21 cellular contexts compared by ENCODE assay signal in genomic region chr2:190396264-190396663, GRCh38. TPM values are rescaled to one million over a fixed set of nuclear protein-coding genes. Genes with fewer than 3 reads are reported as not detected.
DNase-seq lines count a peak whose midpoint lies in the region; ATAC-seq, FAIRE-seq and TF ChIP-seq lines count a peak whose summit lies in the region.
"Had no signal": no experiment of that assay in that cellular context is flagged by ENCODE, and none has a peak within 500 bp of the region (broad histone marks: within the 10 kb centered on the region; RNA-seq: fewer than 3 reads in every experiment).

No MANE protein-coding gene starts in this region.

- no peaks in the 10 kb centered on the region for H3K79me2 ChIP-seq in HepG2 (ENCODE audit: insufficient read depth, low read length)

- CTCF ChIA-PET in HepG2 (lab: Yijun Ruan, JAX; ENCODE audit: low intra/inter-chr PET ratio, low total read pairs), result no interaction called here

- BruUV-seq in HepG2 (replicated peaks; lab: Mats Ljungman, UMichigan), result no TSS peak

- peaks cover 32% of the 10 kb centered on the region for H3K27me3 Mint-ChIP-seq in activated CD4-positive, alpha-beta T cell treated with anti-CD3 and anti-CD28 coated beads, Interleukin-2, amount 10 ng/mL, durations not matched to agents 24 days and 14 days

- no peak overlapping the region for H3K9ac ChIP-seq in HepG2 (ENCODE audit: insufficient read depth, low read depth, low read length)
- H3K9ac ChIP-seq: BLaER1 treated with 17β-estradiol and CSF1 and Interleukin-3, amounts not matched to agents 10 nM and 100 nM had no signal

- H3K4me1 Mint-ChIP-seq in activated CD4-positive, alpha-beta T cell treated with anti-CD3 and anti-CD28 coated beads, Interleukin-2, amount 10 ng/mL, durations not matched to agents 24 days and 14 days, result no peaks in the 10 kb centered on the region
- H3K4me1 Mint-ChIP-seq: B cell had no signal

- no peaks in the 10 kb centered on the region for H3K9me3 Mint-ChIP-seq in activated CD4-positive, alpha-beta T cell treated with anti-CD3 and anti-CD28 coated beads, Interleukin-2, amount 10 ng/mL, durations not matched to agents 24 days and 14 days
- H3K9me3 Mint-ChIP-seq: CD4-positive, alpha-beta T cell; CD8-positive, alpha-beta T cell had no signal

- no peak for TF ChIP-seq RAD21 in HepG2 (CRISPR knock-in tag; IDR thresholded peaks at IDR 0.05)

- TF ChIP-seq POLR2A in HepG2 (IDR thresholded peaks at IDR 0.05; ENCODE audit: insufficient read depth in 1 of 2, low read depth in 2 of 2, low read length in 2 of 2) (no peak), right lobe of liver (IDR thresholded peaks at IDR 0.05) (no peak)

- no peaks in the 10 kb centered on the region for H3K9me3 ChIP-seq in HepG2 (ENCODE audit: low read length)
- no peaks in the 10 kb centered on the region for H3K9me3 ChIP-seq in right lobe of liver
- H3K9me3 ChIP-seq: A549; BLaER1 treated with 17β-estradiol and CSF1 and Interleukin-3, amounts not matched to agents 10 nM and 100 nM; Caco-2 had no signal

- in situ Hi-C loops in HepG2 (cut with HindIII; ENCODE audit: extremely low pct_ligation_motif_present, low pct_unique_long_range_greater_than_20kb), result no loop called here

- H3K27ac ChIP-seq in HepG2 (ENCODE audit: extremely low read length, insufficient read depth, low read length) (no peak overlapping the region), right lobe of liver (no peak overlapping the region)
- H3K27ac ChIP-seq: 22Rv1; A549; BLaER1 treated with 17β-estradiol and CSF1 and Interleukin-3, amounts not matched to agents 10 nM and 100 nM; C4-2B had no signal

- ATAC-seq in HepG2 (no peak; the same call in 2 of the 3 replicates), right lobe of liver (peak; percentile 48 to 68 (median 58)), GM18867 (IDR thresholded peaks at IDR 0.05; ENCODE audit: unreplicated experiment) (no peak)
- ATAC-seq: A549; CD8-positive, alpha-beta T cell had no signal

- TF ChIP-seq CTCF in HepG2 (CRISPR knock-in tag; IDR thresholded peaks at IDR 0.05) (no peak), right lobe of liver (IDR thresholded peaks at IDR 0.05) (no peak)

- intact Hi-C loops in activated CD4-positive, alpha-beta T cell treated with anti-CD3 and anti-CD28 coated beads, Interleukin-2, amount 10 ng/mL, durations not matched to agents 24 days and 14 days (cut with micrococcal nuclease), result no loop called here
- intact Hi-C loops in HepG2 (cut with micrococcal nuclease; ENCODE audit: unreplicated experiment), result no loop called here
- intact Hi-C loops in right lobe of liver (cut with DNase I), result no loop called here

- no peak overlapping the region for H3K4me3 Mint-ChIP-seq in activated CD4-positive, alpha-beta T cell treated with anti-CD3 and anti-CD28 coated beads, Interleukin-2, amount 10 ng/mL, durations not matched to agents 24 days and 14 days
- H3K4me3 Mint-ChIP-seq: B cell; CD4-positive, alpha-beta T cell; CD8-positive, alpha-beta T cell had no signal

- TF ChIP-seq EP300 in HepG2 (IDR thresholded peaks at IDR 0.05; ENCODE audit: low read depth in 2 of 2, low read length in 2 of 2) (no peak), HepG2 (CRISPR knock-in tag; IDR thresholded peaks at IDR 0.05; ENCODE audit: borderline replicate concordance) (no peak)

- peaks cover 5% of the 10 kb centered on the region; the same call in 1 of the 2 replicates for H3K4me1 ChIP-seq in HepG2 (ENCODE audit: insufficient read depth, low read length)
- no peaks in the 10 kb centered on the region for H3K4me1 ChIP-seq in right lobe of liver
- H3K4me1 ChIP-seq: A549; BLaER1 treated with 17β-estradiol and CSF1 and Interleukin-3, amounts not matched to agents 10 nM and 100 nM had no signal

- no peaks in the 10 kb centered on the region for H3K36me3 Mint-ChIP-seq in activated CD4-positive, alpha-beta T cell treated with anti-CD3 and anti-CD28 coated beads, Interleukin-2, amount 10 ng/mL, durations not matched to agents 24 days and 14 days (ENCODE audit: low read depth)
- H3K36me3 Mint-ChIP-seq: CD8-positive, alpha-beta T cell had no signal

- no peak overlapping the region for H3K27ac Mint-ChIP-seq in activated CD4-positive, alpha-beta T cell treated with anti-CD3 and anti-CD28 coated beads, Interleukin-2, amount 10 ng/mL, durations not matched to agents 24 days and 14 days
- H3K27ac Mint-ChIP-seq: B cell; CD4-positive, alpha-beta T cell; CD8-positive, alpha-beta T cell had no signal

- H3K4me2 ChIP-seq in HepG2 (ENCODE audit: low read depth, low read length), result no peak overlapping the region
- H3K4me2 ChIP-seq: A549; BLaER1 treated with 17β-estradiol and CSF1 and Interleukin-3, amounts not matched to agents 10 nM and 100 nM had no signal

- WGBS in HepG2 (ENCODE audit: low lambda C conversion rate), result 8% methylated on average over 2 of the region's 2 CpGs
- WGBS in right lobe of liver (ENCODE audit: insufficient coverage, low coverage, low lambda C conversion rate, missing lambda C conversion rate), result 29% methylated on average over 2 of the region's 2 CpGs

- POLR2A ChIA-PET in HepG2 (lab: Yijun Ruan, JAX), result no interaction called here

- no peak for FAIRE-seq in HepG2 (lab: Jason Lieb, UNC)
- FAIRE-seq: A549, D721Med, G401.6 had no signal

- H3K27me3 ChIP-seq in HepG2 (ENCODE audit: control insufficient read depth in 1 of 2, insufficient read depth in 2 of 2, low read length in 2 of 2) (no peaks in the 10 kb centered on the region), right lobe of liver (no peaks in the 10 kb centered on the region)
- H3K27me3 ChIP-seq: BLaER1 treated with 17β-estradiol and CSF1 and Interleukin-3, amounts not matched to agents 10 nM and 100 nM had no signal

- no peak overlapping the region for H2AFZ ChIP-seq in HepG2 (ENCODE audit: low read length)

- peak; percentile 6 for DNase-seq in activated CD4-positive, alpha-beta T cell treated with anti-CD3 and anti-CD28 coated beads, Interleukin-2, amount 10 ng/mL, durations not matched to agents 24 days and 14 days
- no peak for DNase-seq in activated CD4-positive, alpha-beta T cell treated with anti-CD3 and anti-CD28 coated beads, Interleukin-2, amount 50 U/mL, for 48 hours
- DNase-seq in HepG2 (ENCODE audit: low spot score), result no peak
- no peak for DNase-seq in right lobe of liver
- no peak for DNase-seq in NCI-H526 treated with DMSO at 0.1 percent for 48 hours (lab: John Stamatoyannopoulos, UW)
- no peak for DNase-seq in NCI-H526 (lab: John Stamatoyannopoulos, UW)
- DNase-seq: AML-193; Caco-2; Calu3; CD4-positive, alpha-beta T cell; CD8-positive, alpha-beta T cell; DMS79 treated with DMSO at 0.1 percent for 48 hours; GF-D8 had no signal

- no peaks in the 10 kb centered on the region for H4K20me1 ChIP-seq in HepG2 (ENCODE audit: insufficient read depth, low read length)
- H4K20me1 ChIP-seq: BLaER1 treated with 17β-estradiol and CSF1 and Interleukin-3, amounts not matched to agents 10 nM and 100 nM had no signal

- H3K4me3 ChIP-seq in HepG2 (replicated peaks in 1 of 3; ENCODE audit: insufficient read depth in 1 of 3, low read depth in 2 of 3, low read length in 3 of 3), result no peak overlapping the region
- no peak overlapping the region for H3K4me3 ChIP-seq in right lobe of liver
- H3K4me3 ChIP-seq: A549; BLaER1 treated with 17β-estradiol and CSF1 and Interleukin-3, amounts not matched to agents 10 nM and 100 nM had no signal

- H3K36me3 ChIP-seq in HepG2 (replicated peaks in 1 of 2; ENCODE audit: control insufficient read depth in 1 of 2, insufficient read depth in 2 of 2, low read length in 2 of 2) (no peaks in the 10 kb centered on the region), right lobe of liver (no peaks in the 10 kb centered on the region)
- H3K36me3 ChIP-seq: BLaER1 treated with 17β-estradiol and CSF1 and Interleukin-3, amounts not matched to agents 10 nM and 100 nM had no signal

RNA-seq across cellular contexts. Expression of gene MFSD6, which starts 11.9 kb away (rescaled TPM):
- total RNA-seq in activated CD4-positive, alpha-beta T cell treated with anti-CD3 and anti-CD28 coated beads, Interleukin-2, amount 10 ng/mL, durations not matched to agents 24 days and 14 days, result 44.6 and 45.3 TPM in 2 replicates
- total RNA-seq in HepG2 (2016; rRNA removed; fragmentation: Illumina TruSeq; extraction: Trizol) (0.59 and 1.4 TPM in 2 replicates), right lobe of liver (10 to 100 TPM in 1 of 6 experiments, 1 to 10 TPM in 5; 1.5 to 14.8 (median 4.1) TPM)
- 0.09 and 0.10 TPM in 2 replicates for total RNA-seq in HepG2 (2016; cell fraction: cytosol; rRNA removed; fragmentation: Illumina TruSeq; extraction: Trizol; ENCODE audit: low read depth)
- total RNA-seq in HepG2 (2016; cell fraction: insoluble cytoplasmic fraction; rRNA removed; fragmentation: Illumina TruSeq; extraction: Trizol), result 0.77 and 1.3 TPM in 2 replicates
- total RNA-seq in HepG2 (2016; cell fraction: membrane; rRNA removed; fragmentation: Illumina TruSeq; extraction: Trizol), result 0.45 and 0.59 TPM in 2 replicates
- 1.6 and 1.7 TPM in 2 replicates for total RNA-seq in HepG2 (2016; cell fraction: nucleus; rRNA removed; fragmentation: Illumina TruSeq; extraction: Trizol)
- polyA plus RNA-seq in HepG2 (2011; rRNA removed), result 0.71 and 0.92 TPM in 2 replicates
- 0.88 and 0.89 TPM in 2 replicates for polyA plus RNA-seq in HepG2 (2011; cell fraction: cytosol; rRNA removed)
- polyA plus RNA-seq in HepG2 (2011; cell fraction: nucleus; rRNA removed), result 0.47 and 0.69 TPM in 2 replicates
- polyA plus RNA-seq in HepG2 (2012), result 1.4 and 1.9 TPM in 2 replicates
- 0.06 and 0.28 TPM in 2 replicates for polyA plus RNA-seq in HepG2 (2016; cell fraction: cytosol; fragmentation: Illumina TruSeq; extraction: Trizol; ENCODE audit: low read depth)
- polyA plus RNA-seq in HepG2 (2016; cell fraction: insoluble cytoplasmic fraction; fragmentation: Illumina TruSeq; extraction: Trizol; ENCODE audit: low read depth), result 0.70 and 0.86 TPM in 2 replicates
- polyA plus RNA-seq in HepG2 (2016; cell fraction: membrane; fragmentation: Illumina TruSeq; extraction: Trizol; ENCODE audit: low read depth), result 0.20 and 0.27 TPM in 2 replicates
- 1.6 and 1.9 TPM in 2 replicates for polyA plus RNA-seq in HepG2 (2016; cell fraction: nucleus; fragmentation: Illumina TruSeq; extraction: Trizol; ENCODE audit: insufficient read depth, low read depth)
- 0.90 and 8.2 TPM in 2 replicates for polyA minus RNA-seq in HepG2 (2011; rRNA and poly(A)+ RNA removed; ENCODE audit: low replicate concordance)
- polyA minus RNA-seq in HepG2 (2011; cell fraction: cytosol; rRNA and poly(A)+ RNA removed), result 1.8 and 2.0 TPM in 2 replicates
- polyA minus RNA-seq in HepG2 (2011; cell fraction: nucleus; rRNA and poly(A)+ RNA removed), result 2.7 and 5.1 TPM in 2 replicates

RNA-seq across cellular contexts. Expression of gene INPP1, which starts 52.9 kb away (rescaled TPM):
- total RNA-seq in activated CD4-positive, alpha-beta T cell treated with anti-CD3 and anti-CD28 coated beads, Interleukin-2, amount 10 ng/mL, durations not matched to agents 24 days and 14 days, result 9.2 and 10.3 TPM in 2 replicates
- total RNA-seq in HepG2 (2016; rRNA removed; fragmentation: Illumina TruSeq; extraction: Trizol) (13.3 and 15.2 TPM in 2 replicates), right lobe of liver (10 to 100 TPM; 13.9 to 22.0 (median 14.7) TPM)
- total RNA-seq in HepG2 (2016; cell fraction: cytosol; rRNA removed; fragmentation: Illumina TruSeq; extraction: Trizol; ENCODE audit: low read depth), result 6.0 and 8.5 TPM in 2 replicates
- 11.4 and 14.0 TPM in 2 replicates for total RNA-seq in HepG2 (2016; cell fraction: insoluble cytoplasmic fraction; rRNA removed; fragmentation: Illumina TruSeq; extraction: Trizol)
- 12.0 and 14.5 TPM in 2 replicates for total RNA-seq in HepG2 (2016; cell fraction: membrane; rRNA removed; fragmentation: Illumina TruSeq; extraction: Trizol)
- 6.6 and 8.8 TPM in 2 replicates for total RNA-seq in HepG2 (2016; cell fraction: nucleus; rRNA removed; fragmentation: Illumina TruSeq; extraction: Trizol)
- 10.0 and 10.5 TPM in 2 replicates for polyA plus RNA-seq in HepG2 (2011; rRNA removed)
- 5.7 and 7.3 TPM in 2 replicates for polyA plus RNA-seq in HepG2 (2011; cell fraction: cytosol; rRNA removed)
- 10.0 and 11.1 TPM in 2 replicates for polyA plus RNA-seq in HepG2 (2011; cell fraction: nucleus; rRNA removed)
- polyA plus RNA-seq in HepG2 (2012), result 23.9 and 28.9 TPM in 2 replicates
- 7.9 and 9.4 TPM in 2 replicates for polyA plus RNA-seq in HepG2 (2016; cell fraction: cytosol; fragmentation: Illumina TruSeq; extraction: Trizol; ENCODE audit: low read depth)
- polyA plus RNA-seq in HepG2 (2016; cell fraction: insoluble cytoplasmic fraction; fragmentation: Illumina TruSeq; extraction: Trizol; ENCODE audit: low read depth), result 18.0 and 18.7 TPM in 2 replicates
- 12.1 and 13.1 TPM in 2 replicates for polyA plus RNA-seq in HepG2 (2016; cell fraction: membrane; fragmentation: Illumina TruSeq; extraction: Trizol; ENCODE audit: low read depth)
- 22.8 and 23.1 TPM in 2 replicates for polyA plus RNA-seq in HepG2 (2016; cell fraction: nucleus; fragmentation: Illumina TruSeq; extraction: Trizol; ENCODE audit: insufficient read depth, low read depth)
- 4.8 and 5.3 TPM in 2 replicates for polyA minus RNA-seq in HepG2 (2011; rRNA and poly(A)+ RNA removed; ENCODE audit: low replicate concordance)
- 8.2 and 11.3 TPM in 2 replicates for polyA minus RNA-seq in HepG2 (2011; cell fraction: cytosol; rRNA and poly(A)+ RNA removed)
- polyA minus RNA-seq in HepG2 (2011; cell fraction: nucleus; rRNA and poly(A)+ RNA removed), result 8.2 and 8.7 TPM in 2 replicates

Comparison
In these comparisons a context has a peak if more than half of its experiments do, and no peak if none do; other contexts are left out.
1. ATAC-seq: peak in right lobe of liver (4 of 4); none in HepG2 (single experiment) and GM18867 (single experiment).